In the genomic region with DNA sequence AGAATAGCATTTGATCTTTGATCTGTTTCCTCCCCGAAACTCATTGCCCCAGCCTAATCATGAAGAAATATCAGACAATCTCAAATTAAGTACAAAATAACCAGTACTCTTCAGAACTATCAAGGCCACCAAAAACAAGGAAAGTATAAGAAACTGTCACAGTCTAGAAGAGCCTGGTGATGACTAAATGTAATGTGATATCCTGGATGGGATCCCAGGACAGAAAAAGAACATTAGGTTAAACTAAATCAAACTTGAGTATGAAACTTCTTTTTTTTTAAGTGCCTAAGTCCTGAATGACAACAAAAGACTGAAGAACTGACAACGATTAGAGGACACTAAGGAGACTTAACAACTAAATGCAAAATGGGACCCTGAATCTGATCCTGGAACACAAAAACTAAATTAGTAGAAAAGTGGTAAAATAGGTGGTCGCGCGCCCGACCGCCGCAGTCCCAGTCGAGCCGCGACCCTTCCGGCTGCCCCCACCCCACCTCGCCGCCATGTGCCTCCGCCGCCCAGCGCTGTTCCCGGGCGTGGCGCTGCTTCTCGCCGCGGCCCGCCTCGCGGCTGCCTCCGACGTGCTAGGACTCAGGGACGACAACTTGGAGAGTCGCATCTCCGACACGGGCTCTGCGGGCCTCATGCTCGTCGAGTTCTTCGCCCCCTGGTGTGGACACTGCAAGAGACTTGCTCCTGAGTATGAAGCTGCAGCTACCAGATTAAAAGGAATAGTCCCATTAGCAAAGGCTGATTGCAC, we compare ENCODE assay signal across 10 cellular contexts. TPM values are rescaled to one million over a fixed set of nuclear protein-coding genes. Genes with fewer than 3 reads are reported as not detected.
DNase-seq lines count a peak whose midpoint lies in the region; ATAC-seq, FAIRE-seq and TF ChIP-seq lines count a peak whose summit lies in the region.
"Had no signal": no experiment of that assay in that cellular context is flagged by ENCODE, and none has a peak within 500 bp of the region (broad histone marks: within the 10 kb centered on the region; RNA-seq: fewer than 3 reads in every experiment).

No MANE protein-coding gene starts in this region.

- no peak overlapping the region for H3K18ac ChIP-seq in H9 (ENCODE audit: insufficient read length, low read depth, low read length)

- no peak overlapping the region for H3K4me2 ChIP-seq in H9 (ENCODE audit: insufficient read depth, insufficient read length, low read length)
- H3K4me2 ChIP-seq: hepatocyte had no signal

- no peak for TF ChIP-seq CTCF in H9 (conservative IDR thresholded peaks at IDR 0.05)
- no peak for TF ChIP-seq CTCF in bronchial epithelial cell (IDR thresholded peaks at IDR 0.05; ENCODE audit: insufficient read depth, low read length, severe bottlenecking)
- TF ChIP-seq CTCF in kidney (IDR thresholded peaks at IDR 0.05; ENCODE audit: borderline replicate concordance, extremely low read depth, insufficient read depth): no peak
- TF ChIP-seq CTCF in GM10266 (IDR thresholded peaks at IDR 0.05; ENCODE audit: control insufficient read depth, insufficient read depth, low read depth, missing control alignments): no peak

- H3K9me3 ChIP-seq in H9 (ENCODE audit: control insufficient read depth, low read depth, low read length) (no peaks in the 10 kb centered on the region), kidney (ENCODE audit: control insufficient read depth in 1 of 2, low read length in 2 of 2) (no peaks in the 10 kb centered on the region)

- H3K27me3 Mint-ChIP-seq in H9 (ENCODE audit: low read depth): no peaks in the 10 kb centered on the region

- peak overlapping the region; percentile 17 for H3K4me3 ChIP-seq in bronchial epithelial cell (ENCODE audit: low read depth, low read length)
- H3K4me3 ChIP-seq in kidney (ENCODE audit: low read length in 2 of 2): no peak overlapping the region
- H3K4me3 ChIP-seq: hepatocyte had no signal

- H4K8ac ChIP-seq in H9 (replicated peaks; ENCODE audit: insufficient read length, low read depth, low read length): no peak overlapping the region

- H3K27ac ChIP-seq in H9 (ENCODE audit: insufficient read length, low read depth, low read length) (no peak overlapping the region), kidney (ENCODE audit: low read depth in 2 of 2, low read length in 2 of 2) (no peak overlapping the region)
- H3K27ac ChIP-seq: hepatocyte had no signal

- H2AK5ac ChIP-seq in H9 (ENCODE audit: insufficient read length, low read length): no peak overlapping the region

- H3K36me3 ChIP-seq in bronchial epithelial cell (ENCODE audit: control insufficient read depth, insufficient read depth, low read length): no peaks in the 10 kb centered on the region
- H3K36me3 ChIP-seq in kidney (ENCODE audit: control insufficient read depth in 1 of 2, insufficient read depth in 2 of 2, low read length in 2 of 2): no peaks in the 10 kb centered on the region

- no peak overlapping the region for H3T11ph ChIP-seq in H9 (ENCODE audit: low read length)

- intact Hi-C loops in kidney (cut with DNase I): loop anchor here (5.0 kb wide), 1 partner anchor 60 kb away; no protein-coding TSS in a partner anchor

- H4K20me1 ChIP-seq in H9 (ENCODE audit: control insufficient read depth, insufficient read depth, insufficient read length): no peaks in the 10 kb centered on the region

- FAIRE-seq in bronchial epithelial cell (lab: Jason Lieb, UNC) (no peak), kidney (lab: Jason Lieb, UNC) (no peak), HTR-8/SVneo (lab: Jason Lieb, UNC) (no peak)

- 0 out of 2 replicates have a peak, but pooled peaks cover 1% of the 10 kb centered on the region for H3K79me2 ChIP-seq in H9 (ENCODE audit: insufficient read depth, low read length)

- H3K4me3 Mint-ChIP-seq in H9: no peak overlapping the region; a peak in 1 of 5 replicates

- no peak for ATAC-seq in GM19455 (IDR thresholded peaks at IDR 0.05; ENCODE audit: unreplicated experiment)

- H3K9me3 Mint-ChIP-seq in H9: peaks cover 0 to 16% of the 10 kb centered on the region in 2 experiments; a peak in 3 of 5 replicates

- H3K36me3 Mint-ChIP-seq in H9 (ENCODE audit: insufficient read depth in 1 of 3, low read depth in 3 of 3): peaks cover 4 to 24% (median 15%) of the 10 kb centered on the region in 3 experiments; a peak in 5 of 7 replicates

- H3K27me3 ChIP-seq in H9 (ENCODE audit: insufficient read depth, low read length) (no peaks in the 10 kb centered on the region), bronchial epithelial cell (ENCODE audit: control insufficient read depth, insufficient read depth, low read length) (no peaks in the 10 kb centered on the region)
- H3K27me3 ChIP-seq: hepatocyte had no signal

- H2AFZ ChIP-seq in H9 (ENCODE audit: low read length): no peak overlapping the region
- H2AFZ ChIP-seq: hepatocyte had no signal

- peaks cover 12% of the 10 kb centered on the region in 2 experiments for H3K4me1 Mint-ChIP-seq in H9

- no peak overlapping the region for H2BK5ac ChIP-seq in H9 (ENCODE audit: insufficient read length, low read length)

- H3K23me2 ChIP-seq in H9 (ENCODE audit: insufficient read length, low read depth, low read length, poor library complexity, severe bottlenecking): no peaks in the 10 kb centered on the region

- no peak overlapping the region for H2BK120ac ChIP-seq in H9 (ENCODE audit: low read depth, low read length, poor library complexity, severe bottlenecking)

- no peak overlapping the region for H4K91ac ChIP-seq in H9 (ENCODE audit: insufficient read length, low read depth, low read length)

- no peak overlapping the region for H2BK20ac ChIP-seq in H9 (ENCODE audit: low read depth, low read length, poor library complexity, severe bottlenecking)

- no CpG with 5 or more reads among the region's 36 CpGs for WGBS in H9 (ENCODE audit: extremely low coverage, insufficient read length, low lambda C conversion rate)

- H2BK15ac ChIP-seq in H9 (ENCODE audit: low read depth, low read length): no peak overlapping the region

- no peaks in the 10 kb centered on the region; the same call in 1 of the 2 replicates for H3K4me1 ChIP-seq in H9 (ENCODE audit: insufficient read depth, low read length)
- peaks cover 0 to 2% of the 10 kb centered on the region in 2 donors for H3K4me1 ChIP-seq in kidney (ENCODE audit: control insufficient read depth in 1 of 2, insufficient read depth in 1 of 2, low read depth in 1 of 2, low read length in 2 of 2)

- H3K79me1 ChIP-seq in H9 (ENCODE audit: insufficient read depth, low read depth, low read length, poor library complexity, severe bottlenecking): no peaks in the 10 kb centered on the region

- no peak overlapping the region for H3K4ac ChIP-seq in H9 (ENCODE audit: low read depth, low read length)

- no peak overlapping the region; the same call in 1 of the 2 replicates for H3K14ac ChIP-seq in H9 (ENCODE audit: insufficient read depth, low read length)

- no peak overlapping the region for H3K9ac ChIP-seq in H9 (ENCODE audit: extremely low read depth, insufficient read length, low read length)
- H3K9ac ChIP-seq in kidney (ENCODE audit: low read length in 2 of 2): no peak overlapping the region

- DNase-seq in H9: peak; percentile 37
- DNase-seq in bronchial epithelial cell (ENCODE audit: low read depth): peak; percentile 39
- peak; percentile 80 for DNase-seq in kidney
- peak; percentile 61 for DNase-seq in stromal cell of bone marrow (ENCODE audit: low read depth)
- no peak for DNase-seq in GM10266 (ENCODE audit: extremely low spot score)
- no peak for DNase-seq in HTR-8/SVneo (ENCODE audit: insufficient read length, low spot score)
- DNase-seq: activated CD4-positive, alpha-beta T cell treated with anti-CD3 and anti-CD28 coated beads for 4 hours; anterior cingulate cortex had no signal

- H4K5ac ChIP-seq in H9 (ENCODE audit: insufficient read length, low read depth, low read length): no peak overlapping the region

- no peak overlapping the region for H3K56ac ChIP-seq in H9 (ENCODE audit: insufficient read length, low read depth, low read length)

- no peak overlapping the region for H3K23ac ChIP-seq in H9 (ENCODE audit: insufficient read length, low read depth, low read length)

- no peak overlapping the region for H2BK12ac ChIP-seq in H9 (ENCODE audit: insufficient read length, low read depth, low read length)

- no peak overlapping the region for H3K27ac Mint-ChIP-seq in H9

RNA-seq across cellular contexts. Expression of gene PRKAB2, which starts 5.5 kb away (rescaled TPM):
- total RNA-seq in H9 (2021) (17.8 and 21.2 TPM in 2 replicates), bronchial epithelial cell (23.2 and 27.9 TPM in 2 replicates), kidney (12.7 TPM)
- 8.7 TPM for polyA plus RNA-seq in kidney (ENCODE audit: insufficient read depth, low read depth, low replicate concordance)

RNA-seq across cellular contexts. Expression of gene FMO5, which starts 47.3 kb away (rescaled TPM):
- total RNA-seq in H9 (2021): 0.61 and 0.72 TPM in 2 replicates
- 0.51 TPM in 1 of 2 replicates, not detected in the other for total RNA-seq in bronchial epithelial cell
- 9.5 TPM for total RNA-seq in kidney
- polyA plus RNA-seq in kidney (ENCODE audit: insufficient read depth, low read depth, low replicate concordance): 12.3 TPM

Comparison
In these comparisons a context has a peak if more than half of its experiments do, and no peak if none do; other contexts are left out.
1. DNase-seq: peak in H9 (single experiment), bronchial epithelial cell (single experiment), kidney (single experiment) and stromal cell of bone marrow (single experiment); none in GM10266 (single experiment) and HTR-8/SVneo (single experiment).